Comparison of ENCODE assay signal across 27 cellular contexts in genomic region chr7:91295571-91295970, GRCh38.
"Had no signal": no experiment of that assay in that cellular context is flagged by ENCODE, and none has a peak within 500 bp of the region (broad histone marks: within the 10 kb centered on the region; RNA-seq: fewer than 3 reads in every experiment).

No MANE protein-coding gene starts in this region.

- H3K4me3 Mint-ChIP-seq: naive thymus-derived CD8-positive, alpha-beta T cell; nephron progenitor cell; stimulated activated naive B cell treated with anti-CD40 and anti-IgM and Interleukin-4, amounts not matched to agents 10 μg/mL and 1 μg/mL and 100 μg/mL, for 72 hours had no signal

- ATAC-seq: heart right ventricle; left colon; left lung; lower lobe of right lung; naive thymus-derived CD8-positive, alpha-beta T cell; psoas muscle; right lobe of liver; stimulated activated naive B cell treated with anti-CD40 and anti-IgM and Interleukin-4, amounts not matched to agents 10 μg/mL and 1 μg/mL and 100 μg/mL, for 72 hours; stimulated activated naive CD8-positive, alpha-beta T cell treated with anti-CD3 and anti-CD28 coated beads, Interleukin-15, Interleukin-2, amounts not matched to agents 100 U/mL and 50 U/mL, for 24 hours had no signal

- H3K27me3 ChIP-seq: heart right ventricle, hepatocyte, left lung, ovary, right atrium auricular region, right lobe of liver, stomach, testis, thyroid gland, transverse colon, upper lobe of left lung, vagina had no signal

- H3K4me1 ChIP-seq: left lung, psoas muscle, right atrium auricular region, right lobe of liver, stomach, thyroid gland, transverse colon, upper lobe of left lung, vagina had no signal

- H3K36me3 Mint-ChIP-seq: naive thymus-derived CD8-positive, alpha-beta T cell; stimulated activated naive B cell treated with anti-CD40 and anti-IgM and Interleukin-4, amounts not matched to agents 10 μg/mL and 1 μg/mL and 100 μg/mL, for 72 hours had no signal

- H3K36me3 ChIP-seq: heart right ventricle, left lung, lower lobe of right lung, ovary, right atrium auricular region, right lobe of liver, stomach, thyroid gland, transverse colon, upper lobe of left lung, vagina had no signal

- DNase-seq: heart right ventricle; islet precursor cell; kidney glomerular epithelial cell; left colon; left lung; lower lobe of right lung; mammary epithelial cell; mesenchymal stem cell; naive thymus-derived CD8-positive, alpha-beta T cell; nephron progenitor cell; ovary; psoas muscle; right lobe of liver; stimulated activated CD4-positive, alpha-beta T cell treated with anti-CD3 and anti-CD28 coated beads, Interleukin-12 subunit alpha, Interleukin-12 subunit beta, amount 100 ng/mL, for 4 hours; stimulated activated CD4-positive, alpha-beta T cell treated with anti-CD3 and anti-CD28 coated beads, Interleukin-15, amount 100 ng/mL, for 24 hours; stimulated activated CD4-positive, alpha-beta T cell treated with anti-CD3 and anti-CD28 coated beads, Interleukin-2, amount 100 ng/mL, for 24 hours; stimulated activated CD4-positive, alpha-beta T cell treated with anti-CD3 and anti-CD28 coated beads, Interleukin-4, amount 100 ng/mL, for 1 hour; stimulated activated naive B cell treated with anti-CD40 and anti-IgM and Interleukin-4, amounts not matched to agents 10 μg/mL and 1 μg/mL and 100 μg/mL, for 72 hours; stimulated activated naive CD8-positive, alpha-beta T cell treated with anti-CD3 and anti-CD28 coated beads, Interleukin-15, Interleukin-2, amounts not matched to agents 100 U/mL and 50 U/mL, for 24 hours; stomach; testis; thyroid gland; transverse colon; upper lobe of left lung had no signal

- H3K9me3 ChIP-seq: heart right ventricle, left lung, lower lobe of right lung, ovary, psoas muscle, right atrium auricular region, right lobe of liver, stomach, testis, thyroid gland, transverse colon, upper lobe of left lung, vagina had no signal

- H3K9me3 Mint-ChIP-seq: naive thymus-derived CD8-positive, alpha-beta T cell; stimulated activated naive B cell treated with anti-CD40 and anti-IgM and Interleukin-4, amounts not matched to agents 10 μg/mL and 1 μg/mL and 100 μg/mL, for 72 hours had no signal

- H3K4me1 Mint-ChIP-seq: naive thymus-derived CD8-positive, alpha-beta T cell; nephron progenitor cell; stimulated activated naive B cell treated with anti-CD40 and anti-IgM and Interleukin-4, amounts not matched to agents 10 μg/mL and 1 μg/mL and 100 μg/mL, for 72 hours had no signal

- H3K4me3 ChIP-seq: heart right ventricle, hepatocyte, left lung, lower lobe of right lung, ovary, psoas muscle, right atrium auricular region, right lobe of liver, stomach, testis, thyroid gland, transverse colon, upper lobe of left lung, vagina had no signal

- H3K27ac Mint-ChIP-seq: naive thymus-derived CD8-positive, alpha-beta T cell; nephron progenitor cell; stimulated activated naive B cell treated with anti-CD40 and anti-IgM and Interleukin-4, amounts not matched to agents 10 μg/mL and 1 μg/mL and 100 μg/mL, for 72 hours had no signal

- H3K27ac ChIP-seq: heart right ventricle, hepatocyte, left lung, lower lobe of right lung, ovary, psoas muscle, right atrium auricular region, right lobe of liver, stomach, testis, thyroid gland, transverse colon, upper lobe of left lung, vagina had no signal
